In the genomic region with DNA sequence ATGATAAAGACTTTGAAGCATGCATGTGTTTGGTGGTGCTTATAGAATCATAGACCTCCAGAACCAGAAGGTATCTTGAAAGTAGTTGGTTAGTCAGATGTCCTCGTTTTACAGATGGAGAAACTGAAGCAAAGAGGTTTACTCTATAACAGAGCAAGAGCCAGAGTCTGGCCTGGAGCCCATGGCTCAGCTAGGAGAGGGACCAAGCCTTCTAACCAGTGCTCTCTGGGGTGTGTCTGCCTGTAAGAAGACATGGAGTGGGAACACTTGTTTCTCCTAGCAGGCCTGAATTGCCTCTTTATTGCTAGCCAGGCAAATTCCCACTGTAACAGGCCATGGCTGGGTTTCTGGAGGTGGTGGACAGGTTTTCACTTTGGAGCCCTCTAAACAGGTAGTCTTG, we compare ENCODE assay signal across 34 cellular contexts.
"Had no signal": no experiment of that assay in that cellular context is flagged by ENCODE, and none has a peak within 500 bp of the region (broad histone marks: within the 10 kb centered on the region; RNA-seq: fewer than 3 reads in every experiment).

No MANE protein-coding gene starts in this region.

- DNase-seq: Karpas-422, Kasumi-1, KBM-7, KG1, MG63, MM.1S, MV-4-11, NCI-H1048, NCI-H1092, NCI-H1092 treated with DMSO at 0.1 percent for 48 hours, NCI-H1105, NCI-H1105 treated with DMSO at 0.1 percent for 48 hours, NCI-H1417 treated with DMSO at 0.1 percent for 48 hours, NCI-H1436, NCI-H1436 treated with DMSO at 0.1 percent for 48 hours, NCI-H146, NCI-H1694, NCI-H1694 treated with DMSO at 0.1 percent for 48 hours, NCI-H187, NCI-H187 treated with DMSO at 0.1 percent for 48 hours, NCI-H1930, NCI-H2029, NCI-H2029 treated with DMSO at 0.1 percent for 48 hours, NCI-H2081, NCI-H2081 treated with DMSO at 0.1 percent for 48 hours, NCI-H2107, NCI-H2171, NCI-H2171 treated with DMSO at 0.1 percent for 48 hours, NCI-H2227 treated with DMSO at 0.1 percent for 48 hours, NCI-H226, NCI-H345, NCI-H446, NCI-H446 treated with DMSO at 0.1 percent for 48 hours had no signal

- H3K27ac ChIP-seq: KMS-11 had no signal

- H3K9me3 ChIP-seq: MG63 had no signal

- H3K4me3 ChIP-seq: MG63 had no signal

- H3K27me3 ChIP-seq: MG63 had no signal

- H3K36me3 ChIP-seq: MG63 had no signal
